Comparison of ENCODE assay signal across 20 cellular contexts in genomic region chr9:113973226-113973625, GRCh38.
DNase-seq lines count a peak whose midpoint lies in the region; ATAC-seq and TF ChIP-seq lines count a peak whose summit lies in the region.
"Had no signal": no experiment of that assay in that cellular context is flagged by ENCODE, and none has a peak within 500 bp of the region (broad histone marks: within the 10 kb centered on the region; RNA-seq: fewer than 3 reads in every experiment).

No MANE protein-coding gene starts in this region.

- ATAC-seq in left lobe of liver (peak; percentile 15), sciatic nerve (peak; percentile 41)
- ATAC-seq: GM12878, Panc1 had no signal

- DNase-seq in astrocyte of the cerebellum (ENCODE audit: low read depth) (peak; percentile 77), left lobe of liver (ENCODE audit: low spot score) (no peak), sciatic nerve (ENCODE audit: low spot score) (no peak), NCI-H187 (lab: John Stamatoyannopoulos, UW) (no peak), SK-N-DZ (ENCODE audit: low spot score) (no peak), foreskin fibroblast (no peak)
- DNase-seq: CD4-positive, alpha-beta memory T cell; DMS153; GF-D8; MV-4-11; NCI-H187 treated with DMSO at 0.1 percent for 48 hours; NCI-H524 treated with DMSO at 0.1 percent for 48 hours had no signal

- peak overlapping the region; percentile 50 for H3K27ac ChIP-seq in 22Rv1
- H3K27ac ChIP-seq: BLaER1, GM23248, HL-60, KMS-11 had no signal

- intact Hi-C loops in sciatic nerve (cut with DNase I): no loop called here

- in situ Hi-C loops in astrocyte of the cerebellum (cut with HindIII; ENCODE audit: low sequenced_read_pairs): no loop called here

- H3K4me3 ChIP-seq in astrocyte of the cerebellum (ENCODE audit: low read depth, low read length): no peak overlapping the region
- no peak overlapping the region for H3K4me3 ChIP-seq in foreskin fibroblast (ENCODE audit: low read depth in 1 of 2, low read length in 2 of 2)
- H3K4me3 ChIP-seq: BLaER1, GM12878, GM23248, HAP-1 had no signal

- no peak for TF ChIP-seq CTCF in 22Rv1 (IDR thresholded peaks at IDR 0.05)
- no peak for TF ChIP-seq CTCF in astrocyte of the cerebellum (IDR thresholded peaks at IDR 0.05; ENCODE audit: low read depth, low read length, missing control alignments)
- TF ChIP-seq CTCF in foreskin fibroblast (IDR thresholded peaks at IDR 0.05; ENCODE audit: low read depth, low read length): no peak
